9 cellular contexts compared by ENCODE assay signal in genomic region chr12:6226002-6226700, GRCh38. TPM values are rescaled to one million over a fixed set of nuclear protein-coding genes. Genes with fewer than 3 reads are reported as not detected.
DNase-seq lines count a peak whose midpoint lies in the region; ATAC-seq and TF ChIP-seq lines count a peak whose summit lies in the region.
"Had no signal": no experiment of that assay in that cellular context is flagged by ENCODE, and none has a peak within 500 bp of the region (broad histone marks: within the 10 kb centered on the region; RNA-seq: fewer than 3 reads in every experiment).

No MANE protein-coding gene starts in this region.

- H3K9me3 Mint-ChIP-seq in activated naive CD4-positive, alpha-beta T cell treated with anti-CD3 and anti-CD28 coated beads, Interleukin-2, amount 10 ng/mL, durations not matched to agents 7 days and 5 days = no peaks in the 10 kb centered on the region

- TF ChIP-seq CTCF in parathyroid adenoma (IDR thresholded peaks at IDR 0.05) = no peak

- H3K27ac Mint-ChIP-seq in activated naive CD4-positive, alpha-beta T cell treated with anti-CD3 and anti-CD28 coated beads, Interleukin-2, amount 10 ng/mL, durations not matched to agents 7 days and 5 days = no peak overlapping the region

- H3K27me3 Mint-ChIP-seq in activated naive CD4-positive, alpha-beta T cell treated with anti-CD3 and anti-CD28 coated beads, Interleukin-2, amount 10 ng/mL, durations not matched to agents 7 days and 5 days = peaks cover 9% of the 10 kb centered on the region

- peaks cover 13% of the 10 kb centered on the region for H3K4me1 Mint-ChIP-seq in activated naive CD4-positive, alpha-beta T cell treated with anti-CD3 and anti-CD28 coated beads, Interleukin-2, amount 10 ng/mL, durations not matched to agents 7 days and 5 days

- intact Hi-C loops in Right ventricle myocardium superior (cut with DNase I) = no loop called here

- no peaks in the 10 kb centered on the region for H3K36me3 Mint-ChIP-seq in activated naive CD4-positive, alpha-beta T cell treated with anti-CD3 and anti-CD28 coated beads, Interleukin-2, amount 10 ng/mL, durations not matched to agents 7 days and 5 days

- CTCF ChIA-PET in activated naive CD4-positive, alpha-beta T cell treated with anti-CD3 and anti-CD28 coated beads, Interleukin-2, amount 10 ng/mL, durations not matched to agents 7 days and 5 days (lab: Charles Lee) = no interaction called here

- peak overlapping the region; percentile 100 for H3K4me2 ChIP-seq in BLaER1
- H3K4me2 ChIP-seq in parathyroid adenoma (ENCODE audit: low read length) = peak overlapping the region; percentile 51

- peak overlapping the region; percentile 96 for H3K27ac ChIP-seq in BLaER1
- H3K27ac ChIP-seq in parathyroid adenoma = peak overlapping the region; percentile 99

- H3K4me1 ChIP-seq in BLaER1 (peaks cover 100% of the 10 kb centered on the region), parathyroid adenoma (peaks cover 95% of the 10 kb centered on the region)

- DNase-seq in amygdala (lab: John Stamatoyannopoulos, UW) = peak in 39 of 56 donors; percentile 30 to 90 (median 55)
- DNase-seq in Right ventricle myocardium superior = peak; percentile 81
- DNase-seq in NCI-H345 (lab: John Stamatoyannopoulos, UW) = no peak
- DNase-seq in activated naive CD4-positive, alpha-beta T cell treated with anti-CD3 and anti-CD28 coated beads, Interleukin-2, amount 10 ng/mL, durations not matched to agents 7 days and 5 days = no peak
- DNase-seq in AML-193 (lab: John Stamatoyannopoulos, UW) = no peak
- DNase-seq: erythroblast had no signal

- H3K9ac ChIP-seq in BLaER1 = peak overlapping the region; percentile 87
- peak overlapping the region; percentile 9 for H3K9ac ChIP-seq in parathyroid adenoma

- H4K20me1 ChIP-seq in BLaER1 = peaks cover 21% of the 10 kb centered on the region

- H2AFZ ChIP-seq in parathyroid adenoma = no peak overlapping the region

- no peak overlapping the region for H3K4me3 Mint-ChIP-seq in activated naive CD4-positive, alpha-beta T cell treated with anti-CD3 and anti-CD28 coated beads, Interleukin-2, amount 10 ng/mL, durations not matched to agents 7 days and 5 days

- no peaks in the 10 kb centered on the region for H3K9me3 ChIP-seq in BLaER1
- no peaks in the 10 kb centered on the region for H3K9me3 ChIP-seq in parathyroid adenoma (ENCODE audit: control insufficient read depth, low read length)

- ATAC-seq in Right ventricle myocardium superior (ENCODE audit: poor library complexity) (peak; percentile 91), GM21529 (IDR thresholded peaks at IDR 0.05; ENCODE audit: unreplicated experiment) (no peak)

- H3K27me3 ChIP-seq in BLaER1 (no peaks in the 10 kb centered on the region), parathyroid adenoma (ENCODE audit: control insufficient read depth, insufficient read depth, low read length) (no peaks in the 10 kb centered on the region)

- H3K36me3 ChIP-seq in BLaER1 (peaks cover 85% of the 10 kb centered on the region), parathyroid adenoma (ENCODE audit: control insufficient read depth, insufficient read depth, low read length) (no peaks in the 10 kb centered on the region)

- H3K79me2 ChIP-seq in parathyroid adenoma = peaks cover 61% of the 10 kb centered on the region

- peak overlapping the region; percentile 57 for H3K4me3 ChIP-seq in BLaER1
- H3K4me3 ChIP-seq in parathyroid adenoma (ENCODE audit: low read depth, low read length) = no peak overlapping the region

RNA-seq across cellular contexts. Expression of gene CD9, which starts 26.0 kb away (rescaled TPM):
- total RNA-seq in Right ventricle myocardium superior = 51.9 TPM

Comparison
In these comparisons a context has a peak if more than half of its experiments do, and no peak if none do; other contexts are left out.
1. DNase-seq: peak in amygdala (39 of 56) and Right ventricle myocardium superior (single experiment); none in NCI-H345 (single experiment), activated naive CD4-positive, alpha-beta T cell treated with anti-CD3 and anti-CD28 coated beads, Interleukin-2, amount 10 ng/mL, durations not matched to agents 7 days and 5 days (single experiment) and AML-193 (0 of 2).